9 cellular contexts compared by ENCODE assay signal in genomic region chr2:134122610-134123009, GRCh38.
A peak's percentile ranks its signal among the peaks of the same experiment; 100 is the strongest.
DNase-seq lines count a peak whose midpoint lies in the region; ATAC-seq and TF ChIP-seq lines count a peak whose summit lies in the region.
"Had no signal": no experiment of that assay in that cellular context is flagged by ENCODE, and none has a peak within 500 bp of the region (broad histone marks: within the 10 kb centered on the region; RNA-seq: fewer than 3 reads in every experiment).

No MANE protein-coding gene starts in this region.

- H3K9me2 ChIP-seq in OCI-LY1 (ENCODE audit: low read depth, low read length) = no peaks in the 10 kb centered on the region

- H3K4me1 Mint-ChIP-seq in effector memory CD8-positive, alpha-beta T cell (ENCODE audit: low read depth in 2 of 2) = peaks cover 58 to 68% of the 10 kb centered on the region in 2 donors
- H3K4me1 Mint-ChIP-seq in type B pancreatic cell (ENCODE audit: unreplicated experiment) = peaks cover 54% of the 10 kb centered on the region

- H3K36me3 Mint-ChIP-seq in effector memory CD8-positive, alpha-beta T cell (ENCODE audit: insufficient read depth) = peaks cover 13% of the 10 kb centered on the region
- H3K36me3 Mint-ChIP-seq in type B pancreatic cell = no peaks in the 10 kb centered on the region

- H3K27me3 Mint-ChIP-seq in effector memory CD8-positive, alpha-beta T cell = no peaks in the 10 kb centered on the region
- H3K27me3 Mint-ChIP-seq in type B pancreatic cell = no peaks in the 10 kb centered on the region

- no peak for ATAC-seq in left ventricle myocardium superior
- no peak for ATAC-seq in effector memory CD8-positive, alpha-beta T cell (replicated peaks)

- no peak overlapping the region for H3K4me3 ChIP-seq in right atrium auricular region
- H3K4me3 ChIP-seq in OCI-LY1 (ENCODE audit: low read depth, low read length, poor library complexity, severe bottlenecking) = peak overlapping the region; percentile 94

- no peak overlapping the region for H2AFZ ChIP-seq in OCI-LY1 (ENCODE audit: low read length)

- peak overlapping the region; percentile 57 to 85 for H3K27ac Mint-ChIP-seq in effector memory CD8-positive, alpha-beta T cell
- H3K27ac Mint-ChIP-seq in type B pancreatic cell = no peak overlapping the region

- intact Hi-C loops in left ventricle myocardium superior (cut with micrococcal nuclease) = no loop called here

- H3K4me1 ChIP-seq in right atrium auricular region (peaks cover 0 to 77% of the 10 kb centered on the region in 2 donors), OCI-LY1 (ENCODE audit: insufficient read depth, low read length, severe bottlenecking) (peaks cover 75% of the 10 kb centered on the region)

- TF ChIP-seq CTCF in right atrium auricular region (IDR thresholded peaks at IDR 0.05) (no peak), OCI-LY1 (IDR thresholded peaks at IDR 0.05; ENCODE audit: low read length) (peak; percentile 31; the same call in 1 of the 2 replicates), type B pancreatic cell (conservative IDR thresholded peaks at IDR 0.05) (peak; percentile 21)

- no peak overlapping the region for H3K9ac ChIP-seq in OCI-LY1 (ENCODE audit: low read length)

- H3K36me3 ChIP-seq in right atrium auricular region (no peaks in the 10 kb centered on the region), OCI-LY1 (ENCODE audit: insufficient read depth, low read length) (no peaks in the 10 kb centered on the region)

- H3F3A ChIP-seq in OCI-LY1 (ENCODE audit: insufficient read depth, low read length) = no peaks in the 10 kb centered on the region

- peak overlapping the region; percentile 89 to 94 for H3K27ac ChIP-seq in right atrium auricular region
- H3K27ac ChIP-seq in OCI-LY1 (ENCODE audit: low read depth, low read length, poor library complexity, severe bottlenecking) = no peak overlapping the region

- H3K27me3 ChIP-seq in right atrium auricular region = no peaks in the 10 kb centered on the region
- H3K27me3 ChIP-seq in OCI-LY1 (ENCODE audit: insufficient read depth, low read length) = no peaks in the 10 kb centered on the region

- H3K9me3 Mint-ChIP-seq in effector memory CD8-positive, alpha-beta T cell = no peaks in the 10 kb centered on the region
- no peaks in the 10 kb centered on the region for H3K9me3 Mint-ChIP-seq in type B pancreatic cell

- H3K9me3 ChIP-seq in right atrium auricular region (no peaks in the 10 kb centered on the region), OCI-LY1 (ENCODE audit: low read length) (no peaks in the 10 kb centered on the region)

- H4K20me1 ChIP-seq in OCI-LY1 (ENCODE audit: insufficient read depth, low read length) = no peaks in the 10 kb centered on the region

- peak overlapping the region; percentile 85 to 95 for H3K4me3 Mint-ChIP-seq in effector memory CD8-positive, alpha-beta T cell
- H3K4me3 Mint-ChIP-seq in type B pancreatic cell = peak overlapping the region; percentile 90

- DNase-seq in right atrium auricular region (ENCODE audit: low spot score) (no peak), left ventricle myocardium superior (no peak), type B pancreatic cell (ENCODE audit: extremely low spot score, unreplicated experiment) (no peak), NCI-H187 (lab: John Stamatoyannopoulos, UW) (no peak), dedifferentiated amniotic fluid mesenchymal stem cell (ENCODE audit: extremely low spot score) (no peak), mucosa of gallbladder (ENCODE audit: low spot score) (no peak)
- no peak for DNase-seq in effector memory CD8-positive, alpha-beta T cell
- DNase-seq: effector memory CD4-positive, alpha-beta T cell had no signal

- H3K4me2 ChIP-seq in OCI-LY1 (ENCODE audit: low read length) = peak overlapping the region; percentile 82; the same call in 1 of the 2 replicates

- peaks cover 41% of the 10 kb centered on the region for H3K79me2 ChIP-seq in OCI-LY1 (ENCODE audit: insufficient read depth, low read length)

Comparison
In these comparisons a context has a peak if more than half of its experiments do, and no peak if none do; other contexts are left out.
1. CTCF ChIP-seq: peak in OCI-LY1 (single experiment) and type B pancreatic cell (single experiment); none in right atrium auricular region (0 of 2).